Comparison of ENCODE assay signal across 3 cellular contexts in genomic region chr3:49911611-49912010, GRCh38.
TF ChIP-seq lines count a peak whose summit lies in the region.

No MANE protein-coding gene starts in this region.

TF ChIP-seq in SK-N-SH, 30 proteins besides CTCF, POLR2A, EP300 and RAD21:
- TF ChIP-seq GATA2 (CRISPR knock-in tag; IDR thresholded peaks at IDR 0.05) (no peak), JUND (IDR thresholded peaks at IDR 0.05) (no peak), POLR2AphosphoS5 (IDR thresholded peaks at IDR 0.05; ENCODE audit: low read depth, low read length) (no peak), SMC3 (IDR thresholded peaks at IDR 0.05; ENCODE audit: low read depth, low read length) (no peak), RFX5 (IDR thresholded peaks at IDR 0.05; ENCODE audit: low read length) (no peak), TEAD4 (IDR thresholded peaks at IDR 0.05; ENCODE audit: borderline replicate concordance, insufficient read depth) (no peak), TCF12 (IDR thresholded peaks at IDR 0.05) (no peak), TAF1 (IDR thresholded peaks at IDR 0.05; ENCODE audit: borderline replicate concordance, low read depth, low read length) (no peak), ELF1 (IDR thresholded peaks at IDR 0.05) (no peak), CHD2 (IDR thresholded peaks at IDR 0.05; ENCODE audit: low read length, partially characterized antibody) (no peak), FOXJ3 (CRISPR knock-in tag; IDR thresholded peaks at IDR 0.05) (no peak), REST (IDR thresholded peaks at IDR 0.05; ENCODE audit: low read depth, low read length) (no peak), YY1 (IDR thresholded peaks at IDR 0.05; ENCODE audit: low read depth) (no peak), MXI1 (IDR thresholded peaks at IDR 0.05; ENCODE audit: low read depth, low read length) (no peak)

TF ChIP-seq in SK-N-SH treated with all-trans-retinoic acid at 6 μM for 48 hours, 23 proteins besides CTCF, POLR2A, EP300 and RAD21:
- TF ChIP-seq ZNF8 (CRISPR knock-in tag; IDR thresholded peaks at IDR 0.05) = no peak
- no peak for TF ChIP-seq ZFP30 (CRISPR knock-in tag; IDR thresholded peaks at IDR 0.05)
- no peak for TF ChIP-seq POU6F1 (CRISPR knock-in tag; IDR thresholded peaks at IDR 0.05; ENCODE audit: borderline replicate concordance, low read depth)
- no peak for TF ChIP-seq BACH2 (CRISPR knock-in tag; IDR thresholded peaks at IDR 0.05; ENCODE audit: borderline replicate concordance)

TF ChIP-seq in K562, 482 proteins besides CTCF, POLR2A, EP300 and RAD21:
- TF ChIP-seq SIN3A (IDR thresholded peaks at IDR 0.05; ENCODE audit: borderline replicate concordance in 2 of 2, control insufficient read depth in 1 of 2, low read depth in 2 of 2, low read length in 2 of 2) = no peak
- TF ChIP-seq RBM17 (IDR thresholded peaks at IDR 0.05; ENCODE audit: borderline replicate concordance, low read depth, low read length) = no peak
- TF ChIP-seq POLR2G (IDR thresholded peaks at IDR 0.05; ENCODE audit: low read depth, low read length) = 0 out of 2 replicates have a peak, but pooled peaks have one; percentile 28
- TF ChIP-seq RBFOX2 (IDR thresholded peaks at IDR 0.05; ENCODE audit: low read depth, low read length) = 0 out of 2 replicates have a peak, but pooled peaks have one; percentile 24
- no peak for TF ChIP-seq CSDE1 (IDR thresholded peaks at IDR 0.05)
TF ChIP-seq in K562: peak in this region for 2.
